Comparison of ENCODE assay signal across 22 cellular contexts in genomic region chr4:38791005-38791404, GRCh38. TPM values are rescaled to one million over a fixed set of nuclear protein-coding genes. Genes with fewer than 3 reads are reported as not detected.
DNase-seq lines count a peak whose midpoint lies in the region; ATAC-seq lines count a peak whose summit lies in the region.
"Had no signal": no experiment of that assay in that cellular context is flagged by ENCODE, and none has a peak within 500 bp of the region (broad histone marks: within the 10 kb centered on the region; RNA-seq: fewer than 3 reads in every experiment).

No MANE protein-coding gene starts in this region.

- POLR2A ChIA-PET in activated naive CD8-positive, alpha-beta T cell treated with anti-CD3 and anti-CD28 coated beads, Interleukin-2, amount 10 ng/mL, durations not matched to agents 7 days and 5 days (lab: Charles Lee) = interaction anchor here (0.6 to 2.0 kb wide), 3 partner anchors 9 to 15 kb away, joined by 3 to 7 read pairs (median 5); partner anchors contain the start of gene TLR1

- H3K9me3 Mint-ChIP-seq in activated naive CD8-positive, alpha-beta T cell treated with anti-CD3 and anti-CD28 coated beads, Interleukin-2, amount 10 ng/mL, durations not matched to agents 7 days and 5 days = peaks cover 15% of the 10 kb centered on the region
- peaks cover 17% of the 10 kb centered on the region for H3K9me3 Mint-ChIP-seq in stimulated activated memory B cell treated with anti-CD40 and anti-IgM and Interleukin-4, amounts not matched to agents 10 μg/mL and 1 μg/mL and 100 μg/mL, for 72 hours
- H3K9me3 Mint-ChIP-seq: GM23338 had no signal

- DNase-seq in Right ventricle myocardium superior (no peak), Right ventricle myocardium inferior (ENCODE audit: missing footprints) (no peak), KBM-7 (peak; percentile 28), cortex of kidney (lab: John Stamatoyannopoulos, UW) (no peak), AG08395 (ENCODE audit: low spot score) (no peak)
- no peak for DNase-seq in activated naive CD8-positive, alpha-beta T cell treated with anti-CD3 and anti-CD28 coated beads, Interleukin-2, amount 10 ng/mL, durations not matched to agents 7 days and 5 days
- no peak for DNase-seq in stimulated activated naive CD4-positive, alpha-beta T cell treated with Interleukin-2 at 50 U/mL for 16 hours (lab: John Stamatoyannopoulos, UW)
- DNase-seq: activated CD8-positive, alpha-beta memory T cell treated with anti-CD3 and anti-CD28 coated beads for 24 hours; activated T-cell treated with anti-CD3 and anti-CD28 coated beads, Interleukin-2, amount 50 U/mL, for 48 hours; Calu3; left ventricle myocardium inferior; NCI-H1417; NCI-H526 treated with DMSO at 0.1 percent for 48 hours; right cardiac atrium; SK-N-SH; stimulated activated naive B cell treated with anti-CD40 and anti-IgM and Interleukin-4, amounts not matched to agents 10 μg/mL and 1 μg/mL and 100 μg/mL, for 72 hours had no signal

- H3K27ac Mint-ChIP-seq in activated naive CD8-positive, alpha-beta T cell treated with anti-CD3 and anti-CD28 coated beads, Interleukin-2, amount 10 ng/mL, durations not matched to agents 7 days and 5 days = peak overlapping the region; percentile 77
- peak overlapping the region; percentile 9 for H3K27ac Mint-ChIP-seq in stimulated activated memory B cell treated with anti-CD40 and anti-IgM and Interleukin-4, amounts not matched to agents 10 μg/mL and 1 μg/mL and 100 μg/mL, for 72 hours
- H3K27ac Mint-ChIP-seq: activated naive CD8-positive, alpha-beta T cell; brain; GM23338 had no signal

- in situ Hi-C loops in KBM-7 (cut with MboI; ENCODE audit: low pct_unique_long_range_greater_than_20kb, low sequenced_read_pairs) = no loop called here

- H3K36me3 Mint-ChIP-seq in activated naive CD8-positive, alpha-beta T cell treated with anti-CD3 and anti-CD28 coated beads, Interleukin-2, amount 10 ng/mL, durations not matched to agents 7 days and 5 days = peaks cover 38% of the 10 kb centered on the region
- peaks cover 50% of the 10 kb centered on the region for H3K36me3 Mint-ChIP-seq in stimulated activated memory B cell treated with anti-CD40 and anti-IgM and Interleukin-4, amounts not matched to agents 10 μg/mL and 1 μg/mL and 100 μg/mL, for 72 hours
- H3K36me3 Mint-ChIP-seq: brain had no signal

- intact Hi-C loops in Right ventricle myocardium superior (cut with DNase I) = no loop called here
- intact Hi-C loops in Right ventricle myocardium inferior (cut with DNase I) = no loop called here

- peak overlapping the region; percentile 50 for H3K4me3 Mint-ChIP-seq in activated naive CD8-positive, alpha-beta T cell treated with anti-CD3 and anti-CD28 coated beads, Interleukin-2, amount 10 ng/mL, durations not matched to agents 7 days and 5 days
- no peak overlapping the region for H3K4me3 Mint-ChIP-seq in stimulated activated memory B cell treated with anti-CD40 and anti-IgM and Interleukin-4, amounts not matched to agents 10 μg/mL and 1 μg/mL and 100 μg/mL, for 72 hours
- H3K4me3 Mint-ChIP-seq: activated naive CD8-positive, alpha-beta T cell; brain; GM23338; stimulated activated naive B cell treated with anti-CD40 and anti-IgM and Interleukin-4, amounts not matched to agents 10 μg/mL and 1 μg/mL and 100 μg/mL, for 72 hours had no signal

- peaks cover 17% of the 10 kb centered on the region for H3K4me1 Mint-ChIP-seq in activated naive CD8-positive, alpha-beta T cell treated with anti-CD3 and anti-CD28 coated beads, Interleukin-2, amount 10 ng/mL, durations not matched to agents 7 days and 5 days
- peaks cover 25% of the 10 kb centered on the region for H3K4me1 Mint-ChIP-seq in stimulated activated memory B cell treated with anti-CD40 and anti-IgM and Interleukin-4, amounts not matched to agents 10 μg/mL and 1 μg/mL and 100 μg/mL, for 72 hours
- H3K4me1 Mint-ChIP-seq: brain, GM23338 had no signal

- ATAC-seq in Right ventricle myocardium superior (ENCODE audit: poor library complexity) (peak; percentile 55), Right ventricle myocardium inferior (no peak)
- peak; percentile 45 for ATAC-seq in activated naive CD8-positive, alpha-beta T cell treated with anti-CD3 and anti-CD28 coated beads, Interleukin-2, amount 10 ng/mL, durations not matched to agents 7 days and 5 days (ENCODE audit: low read depth)
- no peak for ATAC-seq in stimulated activated memory B cell treated with anti-CD40 and anti-IgM and Interleukin-4, amounts not matched to agents 10 μg/mL and 1 μg/mL and 100 μg/mL, for 72 hours
- ATAC-seq: GM23338; Panc1; stimulated activated naive B cell treated with anti-CD40 and anti-IgM and Interleukin-4, amounts not matched to agents 10 μg/mL and 1 μg/mL and 100 μg/mL, for 72 hours had no signal

- peaks cover 1% of the 10 kb centered on the region for H3K27me3 Mint-ChIP-seq in activated naive CD8-positive, alpha-beta T cell treated with anti-CD3 and anti-CD28 coated beads, Interleukin-2, amount 10 ng/mL, durations not matched to agents 7 days and 5 days
- no peaks in the 10 kb centered on the region for H3K27me3 Mint-ChIP-seq in stimulated activated memory B cell treated with anti-CD40 and anti-IgM and Interleukin-4, amounts not matched to agents 10 μg/mL and 1 μg/mL and 100 μg/mL, for 72 hours
- H3K27me3 Mint-ChIP-seq: activated naive CD8-positive, alpha-beta T cell; brain; stimulated activated naive B cell treated with anti-CD40 and anti-IgM and Interleukin-4, amounts not matched to agents 10 μg/mL and 1 μg/mL and 100 μg/mL, for 72 hours had no signal

RNA-seq across cellular contexts. Expression of gene TLR10, which starts 8.2 kb away (rescaled TPM):
- total RNA-seq in Right ventricle myocardium superior (not detected), Right ventricle myocardium inferior (not detected)
- under 1 TPM; 0.25 to 0.26 TPM for total RNA-seq in activated naive CD8-positive, alpha-beta T cell treated with anti-CD3 and anti-CD28 coated beads, Interleukin-2, amount 10 ng/mL, durations not matched to agents 7 days and 5 days
- total RNA-seq: Calu3, HT1080, left ventricle myocardium inferior had no signal

RNA-seq across cellular contexts. Expression of gene TLR1, which starts 13.6 kb away (rescaled TPM):
- total RNA-seq in Right ventricle myocardium superior (3.4 TPM), Right ventricle myocardium inferior (4.3 TPM)
- total RNA-seq in activated naive CD8-positive, alpha-beta T cell treated with anti-CD3 and anti-CD28 coated beads, Interleukin-2, amount 10 ng/mL, durations not matched to agents 7 days and 5 days = 10 to 100 TPM; 14.9 to 17.2 TPM
- total RNA-seq: HT1080 had no signal

Comparison
In these comparisons a context has a peak if more than half of its experiments do, and no peak if none do; other contexts are left out.
1. ATAC-seq: peak in Right ventricle myocardium superior (single experiment) and activated naive CD8-positive, alpha-beta T cell treated with anti-CD3 and anti-CD28 coated beads, Interleukin-2, amount 10 ng/mL, durations not matched to agents 7 days and 5 days (single experiment); none in Right ventricle myocardium inferior (single experiment) and stimulated activated memory B cell treated with anti-CD40 and anti-IgM and Interleukin-4, amounts not matched to agents 10 μg/mL and 1 μg/mL and 100 μg/mL, for 72 hours (single experiment).